In the genomic region with DNA sequence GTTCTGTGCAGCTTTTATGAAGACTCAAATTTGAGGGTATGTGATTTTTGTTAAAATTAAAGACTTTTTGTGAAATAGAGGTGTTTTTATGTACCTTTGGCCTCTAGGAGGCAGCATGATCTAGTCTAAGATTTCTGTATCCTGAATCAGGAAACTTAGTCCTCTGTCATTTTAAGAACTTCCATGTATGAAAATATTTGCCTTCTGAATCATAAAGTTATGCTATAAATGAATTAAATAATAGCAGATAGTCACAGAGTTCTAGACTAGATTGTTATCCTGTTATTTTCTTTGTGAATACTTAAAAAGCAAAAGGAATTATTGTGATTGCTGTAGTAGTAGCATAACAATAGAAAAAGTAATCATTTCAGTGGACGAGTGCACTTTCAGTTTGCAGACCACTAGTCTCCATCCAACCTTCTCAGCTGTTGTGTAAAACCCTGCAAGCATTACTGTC, we compare ENCODE assay signal across 9 cellular contexts. TPM values are rescaled to one million over a fixed set of nuclear protein-coding genes. Genes with fewer than 3 reads are reported as not detected.
DNase-seq lines count a peak whose midpoint lies in the region; ATAC-seq and TF ChIP-seq lines count a peak whose summit lies in the region.
"Had no signal": no experiment of that assay in that cellular context is flagged by ENCODE, and none has a peak within 500 bp of the region (broad histone marks: within the 10 kb centered on the region; RNA-seq: fewer than 3 reads in every experiment).

No MANE protein-coding gene starts in this region.

- peak overlapping the region; percentile 62 for H3K27ac ChIP-seq in VCaP

- in situ Hi-C loops in Caki2 (cut with HindIII; ENCODE audit: low pct_unique_long_range_greater_than_20kb, low sequenced_read_pairs) = no loop called here

- H3K9me3 Mint-ChIP-seq in progenitor cell of endocrine pancreas (ENCODE audit: low read depth) = no peaks in the 10 kb centered on the region
- H3K9me3 Mint-ChIP-seq: stimulated activated naive CD8-positive, alpha-beta T cell treated with anti-CD3 and anti-CD28 coated beads, Interleukin-15, Interleukin-2, amounts not matched to agents 100 ng/mL and 50 ng/mL, for 24 hours had no signal

- DNase-seq in Caki2 (ENCODE audit: low read depth) (peak; percentile 60), GM20000 (ENCODE audit: low spot score) (peak; percentile 54), NCI-H1930 (lab: John Stamatoyannopoulos, UW) (peak; percentile 8 to 27), germinal center (ENCODE audit: low spot score) (peak; percentile 45), progenitor cell of endocrine pancreas (ENCODE audit: low spot score, unreplicated experiment) (no peak), 8988T (no peak)

- peaks cover 25% of the 10 kb centered on the region for H3K4me1 Mint-ChIP-seq in progenitor cell of endocrine pancreas (ENCODE audit: low read depth)

- H3K4me3 Mint-ChIP-seq in progenitor cell of endocrine pancreas (ENCODE audit: low read depth) = no peak overlapping the region
- H3K4me3 Mint-ChIP-seq: stimulated activated naive CD8-positive, alpha-beta T cell treated with anti-CD3 and anti-CD28 coated beads, Interleukin-15, Interleukin-2, amounts not matched to agents 100 ng/mL and 50 ng/mL, for 24 hours had no signal

- peak overlapping the region; percentile 4 for H3K27ac Mint-ChIP-seq in progenitor cell of endocrine pancreas
- H3K27ac Mint-ChIP-seq: stimulated activated naive CD8-positive, alpha-beta T cell treated with anti-CD3 and anti-CD28 coated beads, Interleukin-15, Interleukin-2, amounts not matched to agents 100 ng/mL and 50 ng/mL, for 24 hours had no signal

- H3K36me3 Mint-ChIP-seq in progenitor cell of endocrine pancreas (ENCODE audit: insufficient read depth) = no peaks in the 10 kb centered on the region

- peak; percentile 28 for TF ChIP-seq CTCF in GM20000 (IDR thresholded peaks at IDR 0.05; ENCODE audit: extremely low read depth, missing control alignments)
- TF ChIP-seq CTCF in VCaP (conservative IDR thresholded peaks at IDR 0.05) = peak; percentile 82
- TF ChIP-seq CTCF in progenitor cell of endocrine pancreas (IDR thresholded peaks at IDR 0.05; ENCODE audit: unreplicated experiment) = peak; percentile 92

- ATAC-seq in GM21528 (IDR thresholded peaks at IDR 0.05; ENCODE audit: low FRiP score, unreplicated experiment) = no peak

- H3K27me3 Mint-ChIP-seq in progenitor cell of endocrine pancreas = no peaks in the 10 kb centered on the region
- H3K27me3 Mint-ChIP-seq: stimulated activated naive CD8-positive, alpha-beta T cell treated with anti-CD3 and anti-CD28 coated beads, Interleukin-15, Interleukin-2, amounts not matched to agents 100 ng/mL and 50 ng/mL, for 24 hours had no signal

RNA-seq across cellular contexts. Expression of gene FGD4, which starts 56.3 kb away (rescaled TPM):
- total RNA-seq in Caki2 (2014; rRNA removed; shearing (Covaris generic); ENCODE audit: low replicate concordance) = 13.9 and 16.4 TPM in 2 replicates
- total RNA-seq in progenitor cell of endocrine pancreas = 83.8 and 85.6 TPM in 2 replicates

Comparison
In these comparisons a context has a peak if more than half of its experiments do, and no peak if none do; other contexts are left out.
1. DNase-seq: peak in Caki2 (single experiment), GM20000 (single experiment), NCI-H1930 (2 of 2) and germinal center (single experiment); none in progenitor cell of endocrine pancreas (single experiment) and 8988T (single experiment).
2. CTCF ChIP-seq: peak in every context shown above with its lines; median percentile 92 in progenitor cell of endocrine pancreas; 82 in VCaP; 28 in GM20000.